In the genomic region with DNA sequence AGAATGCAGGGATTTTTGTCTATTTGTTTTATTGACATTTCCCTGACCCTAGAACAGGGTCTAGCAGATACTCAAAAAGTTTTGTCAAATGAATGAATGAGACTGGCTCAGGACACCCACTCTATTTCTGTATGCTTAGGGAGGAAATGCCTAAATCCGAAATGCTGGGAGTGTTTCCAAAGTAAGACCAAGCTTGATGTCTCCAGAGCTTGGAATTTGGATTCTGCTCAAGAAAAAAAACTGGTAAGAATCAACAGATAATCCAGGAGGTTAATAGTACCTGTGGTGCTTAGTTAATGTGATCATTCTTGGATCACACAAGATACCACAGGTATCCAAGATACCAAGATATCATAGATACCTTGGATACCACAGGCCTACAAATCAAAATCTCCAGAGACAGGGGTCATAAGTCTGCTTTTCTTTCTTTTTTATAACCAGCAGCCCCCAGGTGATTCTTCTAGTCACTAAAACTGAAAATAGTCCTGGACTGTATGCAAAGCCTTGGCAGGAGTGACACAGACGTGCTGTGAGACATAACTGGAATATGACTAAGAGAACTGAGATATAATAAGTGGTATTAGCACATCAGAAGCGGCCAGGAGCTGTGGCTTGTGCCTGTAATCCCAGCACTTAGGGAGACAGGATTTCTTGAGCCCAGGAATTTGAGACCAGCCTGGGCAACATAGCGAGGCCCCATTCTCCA, we compare ENCODE assay signal across 2 cellular contexts.
TF ChIP-seq lines count a peak whose summit lies in the region.

No MANE protein-coding gene starts in this region.

TF ChIP-seq in liver, 16 proteins besides CTCF, POLR2A, EP300 and RAD21:
- TF ChIP-seq, protein P1, sequence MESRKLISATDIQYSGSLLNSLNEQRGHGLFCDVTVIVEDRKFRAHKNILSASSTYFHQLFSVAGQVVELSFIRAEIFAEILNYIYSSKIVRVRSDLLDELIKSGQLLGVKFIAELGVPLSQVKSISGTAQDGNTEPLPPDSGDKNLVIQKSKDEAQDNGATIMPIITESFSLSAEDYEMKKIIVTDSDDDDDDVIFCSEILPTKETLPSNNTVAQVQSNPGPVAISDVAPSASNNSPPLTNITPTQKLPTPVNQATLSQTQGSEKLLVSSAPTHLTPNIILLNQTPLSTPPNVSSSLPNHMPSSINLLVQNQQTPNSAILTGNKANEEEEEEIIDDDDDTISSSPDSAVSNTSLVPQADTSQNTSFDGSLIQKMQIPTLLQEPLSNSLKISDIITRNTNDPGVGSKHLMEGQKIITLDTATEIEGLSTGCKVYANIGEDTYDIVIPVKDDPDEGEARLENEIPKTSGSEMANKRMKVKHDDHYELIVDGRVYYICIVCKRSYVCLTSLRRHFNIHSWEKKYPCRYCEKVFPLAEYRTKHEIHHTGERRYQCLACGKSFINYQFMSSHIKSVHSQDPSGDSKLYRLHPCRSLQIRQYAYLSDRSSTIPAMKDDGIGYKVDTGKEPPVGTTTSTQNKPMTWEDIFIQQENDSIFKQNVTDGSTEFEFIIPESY (IDR thresholded peaks at IDR 0.05) = no peak
- TF ChIP-seq HNF4G (IDR thresholded peaks at IDR 0.05) = no peak
- no peak for TF ChIP-seq FOXA2 (IDR thresholded peaks at IDR 0.05)
- no peak for TF ChIP-seq NR2F2 (IDR thresholded peaks at IDR 0.05)
- no peak for TF ChIP-seq MAX (IDR thresholded peaks at IDR 0.05)
- no peak for TF ChIP-seq JUND (IDR thresholded peaks at IDR 0.05)
TF ChIP-seq in liver: peak in this region for 0.

TF ChIP-seq in HepG2, 621 proteins besides CTCF, POLR2A, EP300 and RAD21 (continued from another document):
- TF ChIP-seq NFKB2 (CRISPR knock-in tag; IDR thresholded peaks at IDR 0.05; ENCODE audit: borderline replicate concordance) = no peak
TF ChIP-seq in HepG2: peak in this region for 0.
